In genomic region chrX:21996872-21997271, GRCh38 we compare ENCODE assay signal across 10 cellular contexts. TPM values are rescaled to one million over a fixed set of nuclear protein-coding genes. Genes with fewer than 3 reads are reported as not detected.
A peak's percentile ranks its signal among the peaks of the same experiment; 100 is the strongest.
DNase-seq lines count a peak whose midpoint lies in the region; ATAC-seq, FAIRE-seq and TF ChIP-seq lines count a peak whose summit lies in the region.
"Had no signal": no experiment of that assay in that cellular context is flagged by ENCODE, and none has a peak within 500 bp of the region (broad histone marks: within the 10 kb centered on the region; RNA-seq: fewer than 3 reads in every experiment).

No MANE protein-coding gene starts in this region.

- no peak overlapping the region for H3K4me3 Mint-ChIP-seq in activated naive CD8-positive, alpha-beta T cell treated with anti-CD3 and anti-CD28 coated beads, Interleukin-2, amount 50 U/mL, for 24 hours

- no TSS peak for BruUV-seq in HepG2 (replicated peaks; lab: Mats Ljungman, UMichigan)

- TF ChIP-seq EP300 in HepG2 (IDR thresholded peaks at IDR 0.05; ENCODE audit: low read depth in 2 of 2, low read length in 2 of 2) (no peak), HepG2 (CRISPR knock-in tag; IDR thresholded peaks at IDR 0.05; ENCODE audit: borderline replicate concordance) (no peak)

- intact Hi-C loops in HepG2 (cut with micrococcal nuclease; ENCODE audit: unreplicated experiment), result no loop called here

- H3K36me3 ChIP-seq in HepG2 (replicated peaks in 1 of 2; ENCODE audit: control insufficient read depth in 1 of 2, insufficient read depth in 2 of 2, low read length in 2 of 2), result peaks cover 0 to 9% of the 10 kb centered on the region in 2 experiments; a peak in 1 of 5 replicates

- no peak overlapping the region for H2AFZ ChIP-seq in HepG2 (ENCODE audit: low read length)

- FAIRE-seq in HTR-8/SVneo (lab: Jason Lieb, UNC) (no peak), HepG2 (lab: Jason Lieb, UNC) (no peak)

- no peaks in the 10 kb centered on the region for H4K20me1 ChIP-seq in HepG2 (ENCODE audit: insufficient read depth, low read length)

- peaks cover 43% of the 10 kb centered on the region for H3K36me3 Mint-ChIP-seq in activated naive CD8-positive, alpha-beta T cell treated with anti-CD3 and anti-CD28 coated beads, Interleukin-2, amount 50 U/mL, for 24 hours (ENCODE audit: low read depth)

- DNase-seq in AG20443 (ENCODE audit: low spot score) (peak; percentile 13), HTR-8/SVneo (ENCODE audit: insufficient read length, low spot score) (peak; percentile 23), HepG2 (ENCODE audit: low spot score) (peak; percentile 17), NCI-H1092 treated with DMSO at 0.1 percent for 48 hours (lab: John Stamatoyannopoulos, UW) (no peak), GM19240 (ENCODE audit: insufficient read length, low spot score) (no peak), KG1 (lab: John Stamatoyannopoulos, UW) (no peak), HPDE6-E6E7 (ENCODE audit: extremely low spot score) (no peak)
- no peak for DNase-seq in activated naive CD8-positive, alpha-beta T cell treated with anti-CD3 and anti-CD28 coated beads, Interleukin-2, amount 50 U/mL, for 24 hours
- DNase-seq: activated CD4-positive, alpha-beta T cell treated with anti-CD3 and anti-CD28 coated beads for 1 hour; NCI-H2227 treated with DMSO at 0.1 percent for 48 hours had no signal

- peaks cover 38% of the 10 kb centered on the region for H3K4me1 Mint-ChIP-seq in activated naive CD8-positive, alpha-beta T cell treated with anti-CD3 and anti-CD28 coated beads, Interleukin-2, amount 50 U/mL, for 24 hours

- CTCF ChIA-PET in HepG2 (lab: Yijun Ruan, JAX; ENCODE audit: low intra/inter-chr PET ratio, low total read pairs), result no interaction called here

- H3K4me2 ChIP-seq in HepG2 (ENCODE audit: low read depth, low read length), result no peak overlapping the region

- H3K9ac ChIP-seq in HepG2 (ENCODE audit: insufficient read depth, low read depth, low read length), result no peak overlapping the region

- no peaks in the 10 kb centered on the region for H3K27me3 ChIP-seq in HepG2 (ENCODE audit: control insufficient read depth in 1 of 2, insufficient read depth in 2 of 2, low read length in 2 of 2)

- no peak for TF ChIP-seq POLR2A in HepG2 (IDR thresholded peaks at IDR 0.05; ENCODE audit: insufficient read depth in 1 of 2, low read depth in 2 of 2, low read length in 2 of 2)

- no peaks in the 10 kb centered on the region for H3K4me1 ChIP-seq in HepG2 (ENCODE audit: insufficient read depth, low read length)

- no peak for TF ChIP-seq RAD21 in HepG2 (CRISPR knock-in tag; IDR thresholded peaks at IDR 0.05)

- H3K9me3 Mint-ChIP-seq in activated naive CD8-positive, alpha-beta T cell treated with anti-CD3 and anti-CD28 coated beads, Interleukin-2, amount 50 U/mL, for 24 hours, result no peaks in the 10 kb centered on the region

- peak overlapping the region; percentile 54 for H3K27ac Mint-ChIP-seq in activated naive CD8-positive, alpha-beta T cell treated with anti-CD3 and anti-CD28 coated beads, Interleukin-2, amount 50 U/mL, for 24 hours

- no peaks in the 10 kb centered on the region for H3K9me3 ChIP-seq in HepG2 (ENCODE audit: low read length)

- TF ChIP-seq CTCF in HepG2 (CRISPR knock-in tag; IDR thresholded peaks at IDR 0.05), result no peak

- H3K4me3 ChIP-seq in HepG2 (replicated peaks in 1 of 3; ENCODE audit: insufficient read depth in 1 of 3, low read depth in 2 of 3, low read length in 3 of 3), result no peak overlapping the region

- in situ Hi-C loops in HepG2 (cut with HindIII; ENCODE audit: extremely low pct_ligation_motif_present, low pct_unique_long_range_greater_than_20kb), result loop anchor here (25.0 kb wide), 1 partner anchor 190 kb away; no protein-coding TSS in a partner anchor

- ATAC-seq in activated naive CD8-positive, alpha-beta T cell treated with anti-CD3 and anti-CD28 coated beads, Interleukin-2, amount 50 U/mL, for 24 hours, result no peak
- ATAC-seq in HepG2, result no peak

- POLR2A ChIA-PET in HepG2 (lab: Yijun Ruan, JAX), result no interaction called here

- 86% methylated on average over 2 of the region's 4 CpGs for WGBS in HepG2 (ENCODE audit: low lambda C conversion rate)

- no peaks in the 10 kb centered on the region for H3K27me3 Mint-ChIP-seq in activated naive CD8-positive, alpha-beta T cell treated with anti-CD3 and anti-CD28 coated beads, Interleukin-2, amount 50 U/mL, for 24 hours

- no peaks in the 10 kb centered on the region for H3K79me2 ChIP-seq in HepG2 (ENCODE audit: insufficient read depth, low read length)

- no peak overlapping the region for H3K27ac ChIP-seq in HepG2 (ENCODE audit: extremely low read length, insufficient read depth, low read length)

TF ChIP-seq in HepG2, 621 proteins besides CTCF, POLR2A, EP300 and RAD21 (continues in another document):
- no peak for TF ChIP-seq ZNF503 (CRISPR knock-in tag; IDR thresholded peaks at IDR 0.05)

RNA-seq across cellular contexts. Expression of gene PHEX, which starts 35.3 kb away (rescaled TPM):
- total RNA-seq in HepG2 (2016; rRNA removed; fragmentation: Illumina TruSeq; extraction: Trizol), result 0.07 and 0.27 TPM in 2 replicates
- 0.20 and 0.35 TPM in 2 replicates for total RNA-seq in HepG2 (2016; cell fraction: cytosol; rRNA removed; fragmentation: Illumina TruSeq; extraction: Trizol; ENCODE audit: low read depth)
- 0.06 TPM in 1 of 2 replicates, not detected in the other for total RNA-seq in HepG2 (2016; cell fraction: insoluble cytoplasmic fraction; rRNA removed; fragmentation: Illumina TruSeq; extraction: Trizol)
- 0.09 and 0.14 TPM in 2 replicates for total RNA-seq in HepG2 (2016; cell fraction: membrane; rRNA removed; fragmentation: Illumina TruSeq; extraction: Trizol)
- 0.22 and 0.50 TPM in 2 replicates for total RNA-seq in HepG2 (2016; cell fraction: nucleus; rRNA removed; fragmentation: Illumina TruSeq; extraction: Trizol)
- polyA plus RNA-seq in HepG2 (2011; rRNA removed), result 0.01 and 0.03 TPM in 2 replicates
- polyA plus RNA-seq in HepG2 (2011; cell fraction: cytosol; rRNA removed), result 0.05 TPM in 1 of 2 replicates, not detected in the other
- polyA plus RNA-seq in HepG2 (2011; cell fraction: nucleus; rRNA removed), result 0.09 TPM in 1 of 2 replicates, not detected in the other
- 0.03 TPM in 1 of 2 replicates, not detected in the other for polyA plus RNA-seq in HepG2 (2012)
- 0.03 TPM in 2 replicates for polyA plus RNA-seq in HepG2 (2016; cell fraction: cytosol; fragmentation: Illumina TruSeq; extraction: Trizol; ENCODE audit: low read depth)
- polyA plus RNA-seq in HepG2 (2016; cell fraction: insoluble cytoplasmic fraction; fragmentation: Illumina TruSeq; extraction: Trizol; ENCODE audit: low read depth), result not detected in 2 replicates
- polyA plus RNA-seq in HepG2 (2016; cell fraction: membrane; fragmentation: Illumina TruSeq; extraction: Trizol; ENCODE audit: low read depth), result 0.03 TPM in 1 of 2 replicates, not detected in the other
- 0.09 and 0.10 TPM in 2 replicates for polyA plus RNA-seq in HepG2 (2016; cell fraction: nucleus; fragmentation: Illumina TruSeq; extraction: Trizol; ENCODE audit: insufficient read depth, low read depth)
- 0.04 and 0.12 TPM in 2 replicates for polyA minus RNA-seq in HepG2 (2011; rRNA and poly(A)+ RNA removed; ENCODE audit: low replicate concordance)
- polyA minus RNA-seq in HepG2 (2011; cell fraction: cytosol; rRNA and poly(A)+ RNA removed), result not detected in 2 replicates
- polyA minus RNA-seq in HepG2 (2011; cell fraction: nucleus; rRNA and poly(A)+ RNA removed), result 0.25 and 0.26 TPM in 2 replicates

RNA-seq across cellular contexts. Expression of gene SMS, which starts 56.4 kb away (rescaled TPM):
- 91.9 and 115 TPM in 2 replicates for total RNA-seq in HepG2 (2016; rRNA removed; fragmentation: Illumina TruSeq; extraction: Trizol)
- 46.6 and 52.3 TPM in 2 replicates for total RNA-seq in HepG2 (2016; cell fraction: cytosol; rRNA removed; fragmentation: Illumina TruSeq; extraction: Trizol; ENCODE audit: low read depth)
- total RNA-seq in HepG2 (2016; cell fraction: insoluble cytoplasmic fraction; rRNA removed; fragmentation: Illumina TruSeq; extraction: Trizol), result 95.1 and 105 TPM in 2 replicates
- total RNA-seq in HepG2 (2016; cell fraction: membrane; rRNA removed; fragmentation: Illumina TruSeq; extraction: Trizol), result 91.1 and 102 TPM in 2 replicates
- 32.1 and 33.7 TPM in 2 replicates for total RNA-seq in HepG2 (2016; cell fraction: nucleus; rRNA removed; fragmentation: Illumina TruSeq; extraction: Trizol)
- 29.6 and 40.5 TPM in 2 replicates for polyA plus RNA-seq in HepG2 (2011; rRNA removed)
- polyA plus RNA-seq in HepG2 (2011; cell fraction: cytosol; rRNA removed), result 27.2 and 29.2 TPM in 2 replicates
- polyA plus RNA-seq in HepG2 (2011; cell fraction: nucleus; rRNA removed), result 11.3 and 11.5 TPM in 2 replicates
- 60.8 and 71.1 TPM in 2 replicates for polyA plus RNA-seq in HepG2 (2012)
- 48.6 and 66.4 TPM in 2 replicates for polyA plus RNA-seq in HepG2 (2016; cell fraction: cytosol; fragmentation: Illumina TruSeq; extraction: Trizol; ENCODE audit: low read depth)
- polyA plus RNA-seq in HepG2 (2016; cell fraction: insoluble cytoplasmic fraction; fragmentation: Illumina TruSeq; extraction: Trizol; ENCODE audit: low read depth), result 126 and 134 TPM in 2 replicates
- 84.4 and 95.5 TPM in 2 replicates for polyA plus RNA-seq in HepG2 (2016; cell fraction: membrane; fragmentation: Illumina TruSeq; extraction: Trizol; ENCODE audit: low read depth)
- 54.1 and 59.0 TPM in 2 replicates for polyA plus RNA-seq in HepG2 (2016; cell fraction: nucleus; fragmentation: Illumina TruSeq; extraction: Trizol; ENCODE audit: insufficient read depth, low read depth)
- polyA minus RNA-seq in HepG2 (2011; rRNA and poly(A)+ RNA removed; ENCODE audit: low replicate concordance), result 17.4 and 47.2 TPM in 2 replicates
- polyA minus RNA-seq in HepG2 (2011; cell fraction: cytosol; rRNA and poly(A)+ RNA removed), result 34.7 and 40.9 TPM in 2 replicates
- 11.2 and 16.8 TPM in 2 replicates for polyA minus RNA-seq in HepG2 (2011; cell fraction: nucleus; rRNA and poly(A)+ RNA removed)

Comparison
In these comparisons a context has a peak if more than half of its experiments do, and no peak if none do; other contexts are left out.
1. DNase-seq: peak in AG20443 (single experiment), HTR-8/SVneo (single experiment) and HepG2 (single experiment); none in activated naive CD8-positive, alpha-beta T cell treated with anti-CD3 and anti-CD28 coated beads, Interleukin-2, amount 50 U/mL, for 24 hours (single experiment), NCI-H1092 treated with DMSO at 0.1 percent for 48 hours (single experiment), GM19240 (single experiment), KG1 (single experiment) and HPDE6-E6E7 (single experiment).